9 cellular contexts compared by ENCODE assay signal in genomic region chr2:45439788-45440773, GRCh38.
DNase-seq lines count a peak whose midpoint lies in the region; ATAC-seq, FAIRE-seq and TF ChIP-seq lines count a peak whose summit lies in the region.
"Had no signal": no experiment of that assay in that cellular context is flagged by ENCODE, and none has a peak within 500 bp of the region (broad histone marks: within the 10 kb centered on the region; RNA-seq: fewer than 3 reads in every experiment).

No MANE protein-coding gene starts in this region.

- TF ChIP-seq RAD21 in GM12878 (IDR thresholded peaks at IDR 0.05; ENCODE audit: insufficient read depth, low read depth, low read length) = peak; percentile 26; the same call in 1 of the 2 replicates

- peaks cover 7% of the 10 kb centered on the region for H3K4me1 Mint-ChIP-seq in activated CD4-positive, alpha-beta memory T cell treated with anti-CD3 and anti-CD28 coated beads, Interleukin-2, amount 10 ng/mL, durations not matched to agents 7 days and 5 days

- DNase-seq in BE2C = no peak
- peak; percentile 12 for DNase-seq in GM12878 (ENCODE audit: low read depth, low spot score)
- no peak for DNase-seq in COLO829 (ENCODE audit: low spot score)
- no peak for DNase-seq in stimulated activated CD4-positive, alpha-beta T cell treated with anti-CD3 and anti-CD28 coated beads, Interleukin-15, amount 100 ng/mL, for 24 hours
- DNase-seq in activated CD4-positive, alpha-beta memory T cell treated with anti-CD3 and anti-CD28 coated beads, Interleukin-2, amount 10 ng/mL, durations not matched to agents 7 days and 5 days = no peak
- DNase-seq in caudate nucleus (lab: John Stamatoyannopoulos, UW) = no peak

- no peaks in the 10 kb centered on the region for H3K4me1 ChIP-seq in BE2C
- peaks cover 11% of the 10 kb centered on the region for H3K4me1 ChIP-seq in GM12878 (ENCODE audit: control insufficient read depth, insufficient read depth, low read length)

- no peak overlapping the region for H3K9ac ChIP-seq in GM12878 (ENCODE audit: control insufficient read depth, insufficient read depth, low read length)

- no peaks in the 10 kb centered on the region for H3K79me2 ChIP-seq in GM12878 (ENCODE audit: control insufficient read depth, insufficient read depth, low read length)

- H3K36me3 ChIP-seq in BE2C (no peaks in the 10 kb centered on the region; the same call in 1 of the 2 replicates), GM12878 (ENCODE audit: control insufficient read depth in 2 of 2, insufficient read depth in 2 of 2, low read length in 1 of 2) (no peaks in the 10 kb centered on the region)

- no peaks in the 10 kb centered on the region for H3K27me3 Mint-ChIP-seq in activated CD4-positive, alpha-beta memory T cell treated with anti-CD3 and anti-CD28 coated beads, Interleukin-2, amount 10 ng/mL, durations not matched to agents 7 days and 5 days

- TF ChIP-seq CTCF in BE2C (IDR thresholded peaks at IDR 0.05; ENCODE audit: low read depth, low read length) (peak; percentile 45), GM12878 (IDR thresholded peaks at IDR 0.05 in 2 of 3, conservative IDR thresholded peaks at IDR 0.05 in 1 of 3; ENCODE audit: control insufficient read depth in 2 of 3, extremely low read depth in 1 of 3, insufficient read depth in 1 of 3, low read depth in 3 of 3, low read length in 3 of 3) (peak in 2 of 3 experiments; percentile 5 to 18; a peak in 2 of 6 replicates)

- no peak overlapping the region for H3K4me3 Mint-ChIP-seq in activated CD4-positive, alpha-beta memory T cell treated with anti-CD3 and anti-CD28 coated beads, Interleukin-2, amount 10 ng/mL, durations not matched to agents 7 days and 5 days

- in situ Hi-C loops in GM12878 (cut with MboI) = no loop called here

- FAIRE-seq in GM12878 (lab: Jason Lieb, UNC) = peak; percentile 44

- peaks cover 4% of the 10 kb centered on the region for H3K9me3 Mint-ChIP-seq in activated CD4-positive, alpha-beta memory T cell treated with anti-CD3 and anti-CD28 coated beads, Interleukin-2, amount 10 ng/mL, durations not matched to agents 7 days and 5 days

- TF ChIP-seq POLR2A in GM12878 (IDR thresholded peaks at IDR 0.05; ENCODE audit: low read depth, low read length) = no peak

- 35% methylated on average over 6 of the region's 6 CpGs for WGBS in GM12878 (ENCODE audit: insufficient coverage, insufficient replicate concordance, low lambda C conversion rate, missing lambda C conversion rate)

- no peak overlapping the region for H3K27ac ChIP-seq in GM12878 (ENCODE audit: control insufficient read depth, insufficient read depth)
- H3K27ac ChIP-seq in caudate nucleus (ENCODE audit: low read depth, low read length) = no peak overlapping the region

- no peak for TF ChIP-seq EP300 in GM12878 (IDR thresholded peaks at IDR 0.05; ENCODE audit: borderline replicate concordance in 1 of 2, control insufficient read depth in 1 of 2, low read depth in 2 of 2, low read length in 2 of 2)

- no peaks in the 10 kb centered on the region for H3K9me3 ChIP-seq in BE2C
- H3K9me3 ChIP-seq in GM12878 (replicated peaks; ENCODE audit: control insufficient read depth, insufficient read depth, low read length) = peaks cover 3% of the 10 kb centered on the region; the same call in 1 of the 3 replicates

- no peak overlapping the region for H3K27ac Mint-ChIP-seq in activated CD4-positive, alpha-beta memory T cell treated with anti-CD3 and anti-CD28 coated beads, Interleukin-2, amount 10 ng/mL, durations not matched to agents 7 days and 5 days

- H3K36me3 Mint-ChIP-seq in activated CD4-positive, alpha-beta memory T cell treated with anti-CD3 and anti-CD28 coated beads, Interleukin-2, amount 10 ng/mL, durations not matched to agents 7 days and 5 days (ENCODE audit: low read depth) = peaks cover 4% of the 10 kb centered on the region

- no peak overlapping the region for H3K4me2 ChIP-seq in GM12878 (ENCODE audit: control insufficient read depth, insufficient read depth)

- intact Hi-C loops in GM12878 (cut with micrococcal nuclease; ENCODE audit: unreplicated experiment) = no loop called here

- POLR2A ChIA-PET in GM12878 (lab: Charles Lee) = interaction anchor here (1.4 kb wide), 1 partner anchor 10 kb away, joined by 5 read pairs; no protein-coding TSS in a partner anchor
- POLR2A ChIA-PET in activated CD4-positive, alpha-beta memory T cell treated with anti-CD3 and anti-CD28 coated beads, Interleukin-2, amount 10 ng/mL, durations not matched to agents 7 days and 5 days (lab: Charles Lee) = no interaction called here

- H4K20me1 ChIP-seq in GM12878 (ENCODE audit: control insufficient read depth, insufficient read depth) = no peaks in the 10 kb centered on the region

- H3K4me3 ChIP-seq in BE2C (ENCODE audit: low read depth, low read length) (no peak overlapping the region), GM12878 (no peak overlapping the region)
- H3K4me3 ChIP-seq: lung had no signal

- H3K27me3 ChIP-seq in BE2C = no peaks in the 10 kb centered on the region
- no peaks in the 10 kb centered on the region for H3K27me3 ChIP-seq in GM12878 (replicated peaks in 1 of 2; ENCODE audit: control insufficient read depth in 2 of 2, insufficient read depth in 2 of 2, low read length in 1 of 2)

- CTCF ChIA-PET in GM12878 (lab: Yijun Ruan, JAX) = interaction anchor here (0.6 to 3.1 kb wide), 15 partner anchors 9 to 795 kb away, joined by 3 to 19 read pairs (median 3); no protein-coding TSS in a partner anchor
- CTCF ChIA-PET in activated CD4-positive, alpha-beta memory T cell treated with anti-CD3 and anti-CD28 coated beads, Interleukin-2, amount 10 ng/mL, durations not matched to agents 7 days and 5 days (lab: Charles Lee) = no interaction called here

- ATAC-seq in GM19328 (IDR thresholded peaks at IDR 0.05; ENCODE audit: unreplicated experiment) (peak; percentile 48), HG03097 (IDR thresholded peaks at IDR 0.05; ENCODE audit: low FRiP score, unreplicated experiment) (peak; percentile 57), GM12878 (peak; percentile 87)

- RAD21 ChIA-PET in GM12878 (lab: Charles Lee; ENCODE audit: unreplicated experiment) = interaction anchor here (0.8 to 2.5 kb wide), 5 partner anchors 54 to 1002 kb away, joined by 3 to 11 read pairs (median 4); no protein-coding TSS in a partner anchor

- SMC1A ChIA-PET in GM12878 (lab: Charles Lee; ENCODE audit: uncharacterized antibody, unreplicated experiment) = interaction anchor here (0.6 to 3.3 kb wide), 13 partner anchors 11 to 819 kb away, joined by 3 to 15 read pairs (median 4); no protein-coding TSS in a partner anchor

- no peak overlapping the region for H2AFZ ChIP-seq in GM12878 (ENCODE audit: control insufficient read depth, low read depth, low read length)

- TSS peak; percentile 27 for BruUV-seq in GM12878 (replicated peaks; lab: Mats Ljungman, UMichigan)

TF ChIP-seq in GM12878, 131 proteins besides CTCF, POLR2A, EP300 and RAD21:
- no peak for TF ChIP-seq EED (IDR thresholded peaks at IDR 0.05; ENCODE audit: low read depth)
- TF ChIP-seq TCF12 (IDR thresholded peaks at IDR 0.05; ENCODE audit: low read depth, low read length) = peak; percentile 71; the same call in 1 of the 2 replicates
- no peak for TF ChIP-seq POLR2AphosphoS2 (IDR thresholded peaks at IDR 0.05; ENCODE audit: low read depth, low read length)
- TF ChIP-seq KLF5 (IDR thresholded peaks at IDR 0.05; ENCODE audit: partially characterized antibody) = no peak
- no peak for TF ChIP-seq CREB1 (IDR thresholded peaks at IDR 0.05; ENCODE audit: low read depth)
- no peak for TF ChIP-seq NFXL1 (IDR thresholded peaks at IDR 0.05; ENCODE audit: borderline replicate concordance)
- 0 out of 4 replicates have a peak, but pooled peaks of 1 of the 2 experiments have one; percentile 18 for TF ChIP-seq IKZF2 (IDR thresholded peaks at IDR 0.05)
- no peak for TF ChIP-seq TCF7 (IDR thresholded peaks at IDR 0.05; ENCODE audit: borderline replicate concordance)
- no peak for TF ChIP-seq SP1 (IDR thresholded peaks at IDR 0.05; ENCODE audit: low read depth, low read length)
- TF ChIP-seq E2F4 (IDR thresholded peaks at IDR 0.05; ENCODE audit: low read depth, low read length) = no peak
- no peak for TF ChIP-seq GATAD2B (conservative IDR thresholded peaks at IDR 0.05; ENCODE audit: low read depth)
- TF ChIP-seq SIX5 (IDR thresholded peaks at IDR 0.05; ENCODE audit: low read depth, low read length, severe bottlenecking) = no peak
- no peak for TF ChIP-seq NR2C1 (IDR thresholded peaks at IDR 0.05)
- no peak for TF ChIP-seq ZNF384 (IDR thresholded peaks at IDR 0.05; ENCODE audit: borderline replicate concordance, low read depth, low read length)
- TF ChIP-seq POU2F2 (IDR thresholded peaks at IDR 0.05; ENCODE audit: borderline replicate concordance, low read depth, low read length) = no peak
- no peak for TF ChIP-seq MLLT1 (IDR thresholded peaks at IDR 0.05)
- TF ChIP-seq MTA2 (IDR thresholded peaks at IDR 0.05; ENCODE audit: low read depth) = peak; percentile 18; the same call in 1 of the 2 replicates
- no peak for TF ChIP-seq DPF2 (IDR thresholded peaks at IDR 0.05)
- no peak for TF ChIP-seq JUND (IDR thresholded peaks at IDR 0.05; ENCODE audit: low read depth, low read length)
- no peak for TF ChIP-seq HDAC2 (IDR thresholded peaks at IDR 0.05)
